Comparison of ENCODE assay signal across 22 cellular contexts in the genomic region with DNA sequence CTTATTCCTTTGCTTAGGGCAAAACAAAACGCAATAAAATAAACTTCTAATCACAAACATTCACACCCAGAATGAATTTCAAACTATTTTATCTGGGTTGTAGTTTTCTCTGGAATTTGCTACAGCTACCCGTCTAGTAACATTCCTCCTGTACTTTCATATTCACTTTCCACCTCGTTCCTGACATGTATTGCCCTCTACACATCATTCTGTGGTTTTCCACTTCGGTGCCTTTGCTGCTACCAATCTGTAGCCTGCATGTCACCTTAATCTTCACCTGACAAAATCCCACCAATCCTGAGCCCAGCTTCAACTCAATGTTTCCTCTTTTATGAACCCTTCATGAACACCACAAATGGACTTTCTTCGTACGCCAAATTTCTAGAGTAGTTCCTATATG.
A peak's percentile ranks its signal among the peaks of the same experiment; 100 is the strongest.
DNase-seq lines count a peak whose midpoint lies in the region; ATAC-seq, FAIRE-seq and TF ChIP-seq lines count a peak whose summit lies in the region.
"Had no signal": no experiment of that assay in that cellular context is flagged by ENCODE, and none has a peak within 500 bp of the region (broad histone marks: within the 10 kb centered on the region; RNA-seq: fewer than 3 reads in every experiment).

No MANE protein-coding gene starts in this region.

- peak; percentile 83 for FAIRE-seq in RCC 7860 (lab: Jason Lieb, UNC)
- FAIRE-seq: A549, G401.6, GM12892, GM19239 had no signal

- no peak overlapping the region for H3K56ac ChIP-seq in H9 (ENCODE audit: insufficient read length, low read depth, low read length)

- H3K4me2 ChIP-seq in H9 (ENCODE audit: insufficient read depth, insufficient read length, low read length), result no peak overlapping the region
- H3K4me2 ChIP-seq: A549, BLaER1, GM23338 had no signal

- no peak overlapping the region for H4K5ac ChIP-seq in H9 (ENCODE audit: insufficient read length, low read depth, low read length)

- no peaks in the 10 kb centered on the region for H3K4me1 ChIP-seq in H9 (ENCODE audit: insufficient read depth, low read length)
- H3K4me1 ChIP-seq: A549, Caco-2, HAP-1 had no signal

- no peaks in the 10 kb centered on the region for H3K27me3 Mint-ChIP-seq in H9 (ENCODE audit: low read depth)
- H3K27me3 Mint-ChIP-seq: CD4-positive, CD25-positive, alpha-beta regulatory T cell had no signal

- no peak overlapping the region for H3K9ac ChIP-seq in H9 (ENCODE audit: extremely low read depth, insufficient read length, low read length)
- H3K9ac ChIP-seq: BLaER1 had no signal

- H2BK120ac ChIP-seq in H9 (ENCODE audit: low read depth, low read length, poor library complexity, severe bottlenecking), result no peak overlapping the region

- H3K27ac Mint-ChIP-seq in H9, result no peak overlapping the region; a peak in 1 of 7 replicates
- H3K27ac Mint-ChIP-seq: CD8-positive, alpha-beta T cell; GM23338; HFFc6 had no signal

- no peaks in the 10 kb centered on the region; a peak in 1 of 5 replicates for H3K9me3 Mint-ChIP-seq in H9
- H3K9me3 Mint-ChIP-seq: GM23338 had no signal

- H3K9me3 ChIP-seq in H9 (ENCODE audit: control insufficient read depth, low read depth, low read length), result no peaks in the 10 kb centered on the region
- H3K9me3 ChIP-seq: A549, BLaER1, Caco-2, HAP-1 had no signal

- H3T11ph ChIP-seq in H9 (ENCODE audit: low read length), result no peak overlapping the region

- no peak for DNase-seq in H9
- peak; percentile 72 for DNase-seq in RCC 7860 (ENCODE audit: low spot score)
- peak; percentile 81 for DNase-seq in kidney tubule cell (ENCODE audit: low spot score)
- no peak for DNase-seq in SKM-1 (lab: John Stamatoyannopoulos, UW; ENCODE audit: unreplicated experiment)
- DNase-seq: 8988T; Caco-2; CD4-positive, CD25-positive, alpha-beta regulatory T cell; CD8-positive, alpha-beta T cell; DMS153; DND-41; HFFc6 had no signal

- no peak overlapping the region for H2BK20ac ChIP-seq in H9 (ENCODE audit: low read depth, low read length, poor library complexity, severe bottlenecking)

- no peaks in the 10 kb centered on the region for H3K79me1 ChIP-seq in H9 (ENCODE audit: insufficient read depth, low read depth, low read length, poor library complexity, severe bottlenecking)

- H3K4me1 Mint-ChIP-seq in H9, result no peaks in the 10 kb centered on the region
- H3K4me1 Mint-ChIP-seq: CD4-positive, CD25-positive, alpha-beta regulatory T cell had no signal

- no peak overlapping the region for H3K4ac ChIP-seq in H9 (ENCODE audit: low read depth, low read length)

- H3K36me3 Mint-ChIP-seq in H9 (ENCODE audit: insufficient read depth in 1 of 3, low read depth in 3 of 3), result no peaks in the 10 kb centered on the region
- H3K36me3 Mint-ChIP-seq: CD4-positive, CD25-positive, alpha-beta regulatory T cell; CD8-positive, alpha-beta T cell had no signal

- no peak overlapping the region for H3K18ac ChIP-seq in H9 (ENCODE audit: insufficient read length, low read depth, low read length)

- no peak overlapping the region for H3K27ac ChIP-seq in H9 (ENCODE audit: insufficient read length, low read depth, low read length)
- H3K27ac ChIP-seq: A549, BLaER1, C4-2B had no signal

- H4K20me1 ChIP-seq in H9 (ENCODE audit: control insufficient read depth, insufficient read depth, insufficient read length), result no peaks in the 10 kb centered on the region
- H4K20me1 ChIP-seq: BLaER1 had no signal

- no peak overlapping the region for H2BK15ac ChIP-seq in H9 (ENCODE audit: low read depth, low read length)

- H2AK5ac ChIP-seq in H9 (ENCODE audit: insufficient read length, low read length), result no peak overlapping the region

- H3K4me3 Mint-ChIP-seq in H9, result no peak overlapping the region
- H3K4me3 Mint-ChIP-seq: CD4-positive, CD25-positive, alpha-beta regulatory T cell; CD8-positive, alpha-beta T cell; GM23338; HFFc6 had no signal

- no peaks in the 10 kb centered on the region for H3K23me2 ChIP-seq in H9 (ENCODE audit: insufficient read length, low read depth, low read length, poor library complexity, severe bottlenecking)

- no peak overlapping the region; the same call in 1 of the 2 replicates for H3K14ac ChIP-seq in H9 (ENCODE audit: insufficient read depth, low read length)

- H3K23ac ChIP-seq in H9 (ENCODE audit: insufficient read length, low read depth, low read length), result no peak overlapping the region

- 100% methylated on average over 1 of the region's 6 CpGs for WGBS in H9 (ENCODE audit: extremely low coverage, insufficient read length, low lambda C conversion rate)

- H3K27me3 ChIP-seq in H9 (ENCODE audit: insufficient read depth, low read length), result no peaks in the 10 kb centered on the region
- H3K27me3 ChIP-seq: BLaER1 had no signal

- H3K79me2 ChIP-seq in H9 (ENCODE audit: insufficient read depth, low read length), result no peaks in the 10 kb centered on the region

- no peak overlapping the region for H2AFZ ChIP-seq in H9 (ENCODE audit: low read length)
- H2AFZ ChIP-seq: GM23338 had no signal

- H2BK12ac ChIP-seq in H9 (ENCODE audit: insufficient read length, low read depth, low read length), result no peak overlapping the region

- ATAC-seq in HG03520 (IDR thresholded peaks at IDR 0.05; ENCODE audit: unreplicated experiment) (no peak), GM19395 (IDR thresholded peaks at IDR 0.05; ENCODE audit: unreplicated experiment) (no peak), GM18867 (IDR thresholded peaks at IDR 0.05; ENCODE audit: unreplicated experiment) (no peak)
- ATAC-seq: A549; CD8-positive, alpha-beta T cell; GM23338 had no signal

- no peak for TF ChIP-seq CTCF in H9 (conservative IDR thresholded peaks at IDR 0.05)

- H4K8ac ChIP-seq in H9 (replicated peaks; ENCODE audit: insufficient read length, low read depth, low read length), result no peak overlapping the region

- peak overlapping the region; percentile 53 for H2BK5ac ChIP-seq in H9 (ENCODE audit: insufficient read length, low read length)

- H4K91ac ChIP-seq in H9 (ENCODE audit: insufficient read length, low read depth, low read length), result no peak overlapping the region

Comparison
In these comparisons a context has a peak if more than half of its experiments do, and no peak if none do; other contexts are left out.
1. DNase-seq: peak in RCC 7860 (single experiment) and kidney tubule cell (single experiment); none in H9 (single experiment) and SKM-1 (single experiment).